Comparison of ENCODE assay signal across 15 cellular contexts in genomic region chr3:125168711-125169410, GRCh38. TPM values are rescaled to one million over a fixed set of nuclear protein-coding genes. Genes with fewer than 3 reads are reported as not detected.
DNase-seq lines count a peak whose midpoint lies in the region; ATAC-seq and TF ChIP-seq lines count a peak whose summit lies in the region.
"Had no signal": no experiment of that assay in that cellular context is flagged by ENCODE, and none has a peak within 500 bp of the region (broad histone marks: within the 10 kb centered on the region; RNA-seq: fewer than 3 reads in every experiment).

No MANE protein-coding gene starts in this region.

- TF ChIP-seq POLR2A in heart left ventricle (IDR thresholded peaks at IDR 0.05), result no peak
- TF ChIP-seq POLR2A in testis (IDR thresholded peaks at IDR 0.05), result no peak

- H3K9me3 ChIP-seq in heart left ventricle, result peaks cover 0 to 5% (median 0%) of the 10 kb centered on the region in 12 donors
- no peaks in the 10 kb centered on the region for H3K9me3 ChIP-seq in WERI-Rb-1 (ENCODE audit: severe bottlenecking)
- no peaks in the 10 kb centered on the region for H3K9me3 ChIP-seq in testis

- ATAC-seq in heart left ventricle (peak; percentile 30 to 70 (median 62)), HG02970 (IDR thresholded peaks at IDR 0.05; ENCODE audit: low FRiP score, unreplicated experiment) (no peak)

- H3K4me1 ChIP-seq in heart left ventricle (peaks cover 0 to 14% (median 5%) of the 10 kb centered on the region in 12 donors), testis (no peaks in the 10 kb centered on the region)

- DNase-seq in heart left ventricle (peak in 2 of 5 donors; percentile 43 to 63), cardiac septum (ENCODE audit: low spot score) (no peak), WERI-Rb-1 (peak; percentile 47), fibroblast of peridontal ligament (ENCODE audit: extremely low read depth) (peak; percentile 69), testis (peak; percentile 66), NCI-H1092 treated with DMSO at 0.1 percent for 48 hours (lab: John Stamatoyannopoulos, UW) (no peak), mucosa of gallbladder (ENCODE audit: low spot score) (no peak)
- DNase-seq: C1 segment of cervical spinal cord, DMS153, H9, NCI-H1092, NCI-H1694 treated with DMSO at 0.1 percent for 48 hours, NCI-H774, SHP77 had no signal

- H3K27me3 ChIP-seq in heart left ventricle (no peaks in the 10 kb centered on the region), WERI-Rb-1 (ENCODE audit: insufficient read depth, low read depth, severe bottlenecking) (no peaks in the 10 kb centered on the region), testis (no peaks in the 10 kb centered on the region)

- intact Hi-C loops in heart left ventricle (cut with DNase I) (loop anchor here in 6 of 10 donors (5.0 to 10.0 kb wide), 5 partner anchors 172 to 404 kb away; no protein-coding TSS in a partner anchor), cardiac septum (cut with DNase I) (loop anchor here (5.0 to 10.0 kb wide), 2 partner anchors 268 to 404 kb away; no protein-coding TSS in a partner anchor), testis (cut with DNase I; ENCODE audit: low total_unique reads) (loop anchor here (10.0 kb wide), 1 partner anchor 174 kb away; no protein-coding TSS in a partner anchor)

- no peak overlapping the region for H3K4me3 ChIP-seq in heart left ventricle
- H3K4me3 ChIP-seq in WERI-Rb-1 (ENCODE audit: low read depth, low read length), result no peak overlapping the region
- no peak overlapping the region for H3K4me3 ChIP-seq in testis

- no peaks in the 10 kb centered on the region for H3K36me3 ChIP-seq in heart left ventricle
- peaks cover 4% of the 10 kb centered on the region; the same call in 1 of the 2 replicates for H3K36me3 ChIP-seq in WERI-Rb-1
- H3K36me3 ChIP-seq in testis (ENCODE audit: low read depth, missing control alignments), result no peaks in the 10 kb centered on the region

- H3K27ac ChIP-seq in heart left ventricle, result no peak overlapping the region
- H3K27ac ChIP-seq in WERI-Rb-1, result no peak overlapping the region
- H3K27ac ChIP-seq in testis, result no peak overlapping the region

- TF ChIP-seq CTCF in heart left ventricle (IDR thresholded peaks at IDR 0.05) (no peak), WERI-Rb-1 (IDR thresholded peaks at IDR 0.05; ENCODE audit: low read depth, low read length) (no peak), testis (IDR thresholded peaks at IDR 0.05) (no peak)

- WGBS in heart left ventricle, 4 donors, result 36 to 62% (median 53%) methylated on average over 4 of the region's 4 CpGs
- WGBS in testis, 2 donors, result 57 to 66% methylated on average over 4 of the region's 4 CpGs

RNA-seq across cellular contexts. Expression of gene SLC12A8, which starts 43.7 kb away (rescaled TPM):
- 1 to 10 TPM in 2 of 9 donors, under 1 TPM in 4, not detected in 3; 0.09 to 1.9 (median 0.72) TPM for total RNA-seq in heart left ventricle
- under 1 TPM; 0.22 to 0.69 TPM for polyA plus RNA-seq in heart left ventricle
- 0.51 TPM for total RNA-seq in cardiac septum
- total RNA-seq in testis, result 10 to 100 TPM; 12.3 to 21.0 TPM
- 10.3 TPM for polyA plus RNA-seq in testis (ENCODE audit: insufficient read depth, low read depth, low replicate concordance)
- total RNA-seq in mucosa of gallbladder, result 49.5 TPM

Comparison
In these comparisons a context has a peak if more than half of its experiments do, and no peak if none do; other contexts are left out.
1. DNase-seq: peak in WERI-Rb-1 (single experiment), fibroblast of peridontal ligament (single experiment) and testis (single experiment); none in cardiac septum (single experiment), NCI-H1092 treated with DMSO at 0.1 percent for 48 hours (single experiment) and mucosa of gallbladder (single experiment).